ENCODE assay signal across 26 cellular contexts in the genomic region with DNA sequence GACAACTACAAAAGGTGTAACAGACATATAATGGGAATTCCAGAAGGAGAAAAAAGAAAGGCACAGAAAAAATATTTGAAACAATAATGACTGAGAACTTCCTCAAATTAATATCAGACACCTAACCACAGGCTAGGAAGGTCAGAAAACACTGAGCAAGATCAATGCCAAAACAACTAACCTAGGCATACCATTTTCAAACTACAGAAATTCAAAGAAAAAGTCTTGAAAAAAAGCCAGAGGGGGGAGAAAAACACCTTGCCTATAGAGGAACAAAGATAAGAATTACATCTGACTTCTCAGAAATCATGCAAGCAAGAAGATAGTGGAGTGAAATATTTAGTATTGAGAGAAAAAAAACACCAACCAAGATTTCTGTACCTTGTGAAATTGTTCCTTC.
DNase-seq lines count a peak whose midpoint lies in the region; ATAC-seq and TF ChIP-seq lines count a peak whose summit lies in the region.
"Had no signal": no experiment of that assay in that cellular context is flagged by ENCODE, and none has a peak within 500 bp of the region (broad histone marks: within the 10 kb centered on the region; RNA-seq: fewer than 3 reads in every experiment).

No MANE protein-coding gene starts in this region.

- TF ChIP-seq CTCF in HFFc6 (IDR thresholded peaks at IDR 0.05): no peak
- no peak for TF ChIP-seq CTCF in activated CD8-positive, alpha-beta T cell treated with anti-CD3 and anti-CD28 coated beads for 36 hours (IDR thresholded peaks at IDR 0.05)
- TF ChIP-seq CTCF in GM10248 (IDR thresholded peaks at IDR 0.05; ENCODE audit: control extremely low read depth, extremely low read depth, low read depth, missing control alignments): no peak

- intact Hi-C loops in activated CD8-positive, alpha-beta T cell treated with anti-CD3 and anti-CD28 coated beads for 36 hours (cut with micrococcal nuclease): no loop called here
- intact Hi-C loops in naive thymus-derived CD4-positive, alpha-beta T cell (cut with micrococcal nuclease): no loop called here

- no peak overlapping the region for H3K4me3 ChIP-seq in naive thymus-derived CD4-positive, alpha-beta T cell (ENCODE audit: low read length)
- H3K4me3 ChIP-seq: adrenal gland, heart left ventricle, lung, upper lobe of right lung had no signal

- no peaks in the 10 kb centered on the region for H3K27me3 ChIP-seq in naive thymus-derived CD4-positive, alpha-beta T cell (ENCODE audit: control insufficient read depth in 2 of 2, insufficient read depth in 2 of 2, low read length in 2 of 2)
- H3K27me3 ChIP-seq: adrenal gland, brain microvascular endothelial cell, heart left ventricle, neutrophil, upper lobe of right lung had no signal

- DNase-seq in NOMO-1 treated with DMSO at 0.1 percent for 48 hours (lab: John Stamatoyannopoulos, UW; ENCODE audit: unreplicated experiment) (peak; percentile 28), NOMO-1 treated with dmso at 0.1 percent for 144 hours (lab: John Stamatoyannopoulos, UW; ENCODE audit: unreplicated experiment) (no peak), HFFc6 (no peak), GM10248 (ENCODE audit: extremely low spot score) (no peak)
- no peak for DNase-seq in activated CD8-positive, alpha-beta T cell treated with anti-CD3 and anti-CD28 coated beads for 36 hours
- DNase-seq in naive thymus-derived CD4-positive, alpha-beta T cell: no peak
- no peak for DNase-seq in stimulated activated CD4-positive, alpha-beta T cell treated with anti-CD3 and anti-CD28 coated beads, Interleukin-4, amount 100 ng/mL, for 24 hours
- DNase-seq: 8988T; activated CD8-positive, alpha-beta memory T cell treated with anti-CD3 and anti-CD28 coated beads, Interleukin-2, amount 50 U/mL, for 4 hours; adrenal gland; brain microvascular endothelial cell; DMS79; effector CD8-positive, alpha-beta T cell; foreskin fibroblast; heart left ventricle; NCI-H1417; NCI-H2081 treated with DMSO at 0.1 percent for 48 hours; PC-3; Right ventricle myocardium superior; stimulated activated CD8-positive, alpha-beta memory T cell treated with anti-CD3 and anti-CD28 coated beads, Interleukin-4, amount 100 ng/mL, for 48 hours; upper lobe of right lung had no signal

- no peaks in the 10 kb centered on the region for H3K9me3 ChIP-seq in naive thymus-derived CD4-positive, alpha-beta T cell (ENCODE audit: control insufficient read depth in 2 of 3, low read length in 3 of 3)
- H3K9me3 ChIP-seq: adrenal gland, neutrophil, upper lobe of right lung had no signal

- no peaks in the 10 kb centered on the region for H3K36me3 ChIP-seq in naive thymus-derived CD4-positive, alpha-beta T cell (ENCODE audit: control insufficient read depth in 2 of 3, insufficient read depth in 3 of 3, low read length in 3 of 3)
- H3K36me3 ChIP-seq: adrenal gland, brain microvascular endothelial cell, heart left ventricle, neutrophil had no signal

- CTCF ChIA-PET in activated CD8-positive, alpha-beta T cell treated with anti-CD3 and anti-CD28 coated beads for 36 hours (lab: Charles Lee): no interaction called here
- CTCF ChIA-PET in naive thymus-derived CD4-positive, alpha-beta T cell (lab: Charles Lee): no interaction called here
- CTCF ChIA-PET in GM10248 (lab: Yijun Ruan, JAX): no interaction called here

- no peak overlapping the region for H3K4me3 Mint-ChIP-seq in HFFc6
- no peak overlapping the region for H3K4me3 Mint-ChIP-seq in activated CD8-positive, alpha-beta T cell treated with anti-CD3 and anti-CD28 coated beads for 36 hours
- H3K4me3 Mint-ChIP-seq in naive thymus-derived CD4-positive, alpha-beta T cell: peak overlapping the region in 7 of 10 donors; percentile 2 to 83 (median 31)
- H3K4me3 Mint-ChIP-seq: activated T-helper 17 cell treated with anti-CD3 and anti-CD28 coated beads, Interleukin-2, amount 50 U/mL, for 72 hours had no signal

- peak overlapping the region; percentile 4; the same call in 1 of the 2 replicates for H3K27ac Mint-ChIP-seq in HFFc6
- H3K27ac Mint-ChIP-seq in activated CD8-positive, alpha-beta T cell treated with anti-CD3 and anti-CD28 coated beads for 36 hours: peak overlapping the region; percentile 17
- H3K27ac Mint-ChIP-seq in naive thymus-derived CD4-positive, alpha-beta T cell: peak overlapping the region in 8 of 9 donors; percentile 6 to 96 (median 54)
- H3K27ac Mint-ChIP-seq: activated T-helper 17 cell treated with anti-CD3 and anti-CD28 coated beads, Interleukin-2, amount 50 U/mL, for 72 hours; progenitor cell of endocrine pancreas had no signal

- peaks cover 42% of the 10 kb centered on the region for H3K36me3 Mint-ChIP-seq in HFFc6 (ENCODE audit: low read depth)
- peaks cover 64% of the 10 kb centered on the region for H3K36me3 Mint-ChIP-seq in activated CD8-positive, alpha-beta T cell treated with anti-CD3 and anti-CD28 coated beads for 36 hours (ENCODE audit: low read depth)
- H3K36me3 Mint-ChIP-seq in naive thymus-derived CD4-positive, alpha-beta T cell: peaks cover 8 to 47% (median 17%) of the 10 kb centered on the region in 5 donors

- peaks cover 45 to 52% of the 10 kb centered on the region in 2 donors for H3K4me1 ChIP-seq in naive thymus-derived CD4-positive, alpha-beta T cell (ENCODE audit: control insufficient read depth in 2 of 2, insufficient read depth in 2 of 2, low read length in 2 of 2)

- no peak for ATAC-seq in activated CD8-positive, alpha-beta T cell treated with anti-CD3 and anti-CD28 coated beads for 36 hours
- ATAC-seq in naive thymus-derived CD4-positive, alpha-beta T cell: no peak
- no peak for ATAC-seq in HG03442 (IDR thresholded peaks at IDR 0.05; ENCODE audit: unreplicated experiment)
- ATAC-seq: activated T-helper 17 cell treated with anti-CD3 and anti-CD28 coated beads, Interleukin-2, amount 50 U/mL, for 72 hours; heart left ventricle; PC-3; upper lobe of right lung had no signal

- peaks cover 9% of the 10 kb centered on the region; the same call in 1 of the 2 replicates for H3K9me3 Mint-ChIP-seq in HFFc6
- peaks cover 1% of the 10 kb centered on the region for H3K9me3 Mint-ChIP-seq in activated CD8-positive, alpha-beta T cell treated with anti-CD3 and anti-CD28 coated beads for 36 hours
- H3K9me3 Mint-ChIP-seq in naive thymus-derived CD4-positive, alpha-beta T cell: peaks cover 5 to 14% (median 11%) of the 10 kb centered on the region in 11 donors

- H3K4me1 Mint-ChIP-seq in HFFc6 (ENCODE audit: low read depth): peaks cover 29% of the 10 kb centered on the region
- H3K4me1 Mint-ChIP-seq in activated CD8-positive, alpha-beta T cell treated with anti-CD3 and anti-CD28 coated beads for 36 hours (ENCODE audit: low read depth): peaks cover 59% of the 10 kb centered on the region
- peaks cover 43 to 56% (median 54%) of the 10 kb centered on the region in 7 donors for H3K4me1 Mint-ChIP-seq in naive thymus-derived CD4-positive, alpha-beta T cell

- H3K27ac ChIP-seq in naive thymus-derived CD4-positive, alpha-beta T cell (ENCODE audit: low read depth, low read length): no peak overlapping the region
- H3K27ac ChIP-seq: adrenal gland, brain microvascular endothelial cell, heart left ventricle, neutrophil, upper lobe of right lung had no signal

- POLR2A ChIA-PET in activated CD8-positive, alpha-beta T cell treated with anti-CD3 and anti-CD28 coated beads for 36 hours (lab: Charles Lee): no interaction called here
- POLR2A ChIA-PET in naive thymus-derived CD4-positive, alpha-beta T cell (lab: Charles Lee): no interaction called here
- POLR2A ChIA-PET in GM10248 (lab: Yijun Ruan, JAX): no interaction called here

- H3K27me3 Mint-ChIP-seq in HFFc6 (ENCODE audit: insufficient read depth): peaks cover 4% of the 10 kb centered on the region
- H3K27me3 Mint-ChIP-seq in activated CD8-positive, alpha-beta T cell treated with anti-CD3 and anti-CD28 coated beads for 36 hours: no peaks in the 10 kb centered on the region
- peaks cover 0 to 22% (median 0%) of the 10 kb centered on the region in 5 donors for H3K27me3 Mint-ChIP-seq in naive thymus-derived CD4-positive, alpha-beta T cell
- H3K27me3 Mint-ChIP-seq: activated T-helper 17 cell treated with anti-CD3 and anti-CD28 coated beads, Interleukin-2, amount 50 U/mL, for 72 hours; progenitor cell of endocrine pancreas had no signal

Comparison
In these comparisons a context has a peak if more than half of its experiments do, and no peak if none do; other contexts are left out.
1. H3K4me3 Mint-ChIP-seq: peak in naive thymus-derived CD4-positive, alpha-beta T cell (7 of 10); none in HFFc6 (single experiment) and activated CD8-positive, alpha-beta T cell treated with anti-CD3 and anti-CD28 coated beads for 36 hours (single experiment).
2. Peak in every context shown above with its lines, with median percentiles within 50 percentile points of each other: H3K27ac Mint-ChIP-seq.